In the genomic region with DNA sequence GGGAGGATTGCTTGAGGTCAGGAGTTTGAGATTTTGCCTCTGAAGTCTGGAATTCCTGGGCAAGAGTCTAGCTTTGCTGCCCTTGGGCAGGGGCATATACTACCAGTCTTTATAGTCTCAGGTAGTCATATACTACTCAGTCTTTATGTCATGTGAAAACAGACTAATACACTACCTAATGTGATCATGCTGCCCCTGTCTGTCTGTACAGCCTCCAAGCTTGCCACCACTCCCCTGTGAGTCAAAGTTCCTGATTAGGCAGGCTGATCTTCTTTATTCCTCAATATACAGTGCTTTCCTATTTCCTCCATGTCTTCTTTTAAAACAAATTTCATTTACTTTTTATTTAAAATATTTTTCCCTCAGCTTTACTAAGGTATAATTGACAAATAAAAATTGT, we compare ENCODE assay signal across 26 cellular contexts.
DNase-seq lines count a peak whose midpoint lies in the region; ATAC-seq, FAIRE-seq and TF ChIP-seq lines count a peak whose summit lies in the region.
"Had no signal": no experiment of that assay in that cellular context is flagged by ENCODE, and none has a peak within 500 bp of the region (broad histone marks: within the 10 kb centered on the region; RNA-seq: fewer than 3 reads in every experiment).

No MANE protein-coding gene starts in this region.

- DNase-seq in bronchial epithelial cell (ENCODE audit: low read depth) (peak; percentile 68), epithelial cell of esophagus (ENCODE audit: low read depth) (peak; percentile 75), foreskin keratinocyte (peak in 1 of 2 donors; percentile 38), activated gamma-delta T cell treated with Interleukin-2 at 50 U/mL for 16 hours (no peak)
- DNase-seq: 8988T; ACHN; BE2C; C1 segment of cervical spinal cord; CD4-positive, alpha-beta memory T cell; CD4-positive, CD25-positive, alpha-beta regulatory T cell; CD8-positive, alpha-beta memory T cell; COR-L47; DMS 273 treated with DMSO at 0.1 percent for 48 hours; DMS153; DMS53; DMS79; DND-41; EL; GDM1 had no signal

- TF ChIP-seq CTCF in bronchial epithelial cell (IDR thresholded peaks at IDR 0.05; ENCODE audit: insufficient read depth, low read length, severe bottlenecking) (no peak), epithelial cell of esophagus (IDR thresholded peaks at IDR 0.05; ENCODE audit: insufficient read depth, low read depth, low read length, missing control alignments) (no peak), foreskin keratinocyte (conservative IDR thresholded peaks at IDR 0.05) (no peak)

- no peak overlapping the region for H3K27ac ChIP-seq in foreskin keratinocyte
- H3K27ac ChIP-seq: BLaER1 had no signal

- peak; percentile 13 for ATAC-seq in foreskin keratinocyte
- ATAC-seq in GM21737 (IDR thresholded peaks at IDR 0.05; ENCODE audit: unreplicated experiment), result no peak
- no peak for ATAC-seq in GM21786 (IDR thresholded peaks at IDR 0.05; ENCODE audit: unreplicated experiment)
- ATAC-seq: GM12878 had no signal

- FAIRE-seq in bronchial epithelial cell (lab: Jason Lieb, UNC), result no peak
- FAIRE-seq: A204.1, GM12878, GM12892, GM18507 had no signal

- no peaks in the 10 kb centered on the region for H3K36me3 ChIP-seq in bronchial epithelial cell (ENCODE audit: control insufficient read depth, insufficient read depth, low read length)
- H3K36me3 ChIP-seq: BE2C, BLaER1 had no signal

- H3K4me3 ChIP-seq in bronchial epithelial cell (ENCODE audit: low read depth, low read length) (no peak overlapping the region), epithelial cell of esophagus (ENCODE audit: low read length) (no peak overlapping the region)
- H3K4me3 ChIP-seq: BLaER1, GM12878 had no signal

- no peaks in the 10 kb centered on the region for H3K27me3 ChIP-seq in bronchial epithelial cell (ENCODE audit: control insufficient read depth, insufficient read depth, low read length)
- no peaks in the 10 kb centered on the region for H3K27me3 ChIP-seq in foreskin keratinocyte
- H3K27me3 ChIP-seq: BE2C, BLaER1 had no signal

- H3K4me1 ChIP-seq in foreskin keratinocyte, result peaks cover 3% of the 10 kb centered on the region
